27 cellular contexts compared by ENCODE assay signal in genomic region chr7:36682102-36682501, GRCh38. TPM values are rescaled to one million over a fixed set of nuclear protein-coding genes. Genes with fewer than 3 reads are reported as not detected.
A peak's percentile ranks its signal among the peaks of the same experiment; 100 is the strongest.
DNase-seq lines count a peak whose midpoint lies in the region; ATAC-seq and TF ChIP-seq lines count a peak whose summit lies in the region.
"Had no signal": no experiment of that assay in that cellular context is flagged by ENCODE, and none has a peak within 500 bp of the region (broad histone marks: within the 10 kb centered on the region; RNA-seq: fewer than 3 reads in every experiment).

No MANE protein-coding gene starts in this region.

- H3K79me2 ChIP-seq in mammary epithelial cell (ENCODE audit: insufficient read depth, low read length), result no peaks in the 10 kb centered on the region
- no peaks in the 10 kb centered on the region for H3K79me2 ChIP-seq in GM23248 (ENCODE audit: insufficient read depth)

- H3K9me2 ChIP-seq in GM23248 (ENCODE audit: insufficient read depth), result no peaks in the 10 kb centered on the region

- CTCF ChIA-PET in activated CD8-positive, alpha-beta memory T cell treated with anti-CD3 and anti-CD28 coated beads, Interleukin-2, amount 10 ng/mL, durations not matched to agents 7 days and 5 days (lab: Charles Lee), result interaction anchor here (0.7 to 5.6 kb wide), 12 partner anchors 10 to 517 kb away, joined by 3 to 36 read pairs (median 4); partner anchors contain the start of gene AOAH
- CTCF ChIA-PET in mammary epithelial cell (lab: Charles Lee; ENCODE audit: low non-redundant PET), result interaction anchor here (0.6 kb wide), 2 partner anchors 11 to 72 kb away, joined by 3 to 5 read pairs; no protein-coding TSS in a partner anchor

- BruUV-seq in mammary epithelial cell (replicated peaks; lab: Mats Ljungman, UMichigan), result no TSS peak

- peak overlapping the region; percentile 89 for H3K27ac ChIP-seq in mammary epithelial cell (ENCODE audit: insufficient read depth, low read depth, low read length)
- H3K27ac ChIP-seq in GM23248, result no peak overlapping the region
- H3K27ac ChIP-seq: heart right ventricle had no signal

- no peaks in the 10 kb centered on the region for H3F3A ChIP-seq in GM23248 (ENCODE audit: insufficient read depth)

- no peak for ATAC-seq in activated CD8-positive, alpha-beta memory T cell treated with anti-CD3 and anti-CD28 coated beads, Interleukin-2, amount 10 ng/mL, durations not matched to agents 7 days and 5 days
- no peak for ATAC-seq in natural killer cell treated with Interleukin-12 subunit alpha and Interleukin-12 subunit beta and Interleukin-15 and Interleukin-18, amount 100 ng/mL, for 72 hours
- ATAC-seq: activated naive CD4-positive, alpha-beta T cell treated with anti-CD3 and anti-CD28 coated beads, Interleukin-2, amount 50 U/mL, for 72 hours; activated T-helper 17 cell treated with anti-CD3 and anti-CD28 coated beads, Interleukin-2, amount 50 U/mL, for 72 hours; heart right ventricle; left colon; PC-3; Right ventricle myocardium inferior had no signal

- H2AFZ ChIP-seq in mammary epithelial cell (ENCODE audit: low read depth, low read length) (no peak overlapping the region), GM23248 (no peak overlapping the region)

- TF ChIP-seq CTCF in mammary epithelial cell (conservative IDR thresholded peaks at IDR 0.05 in 1 of 2, IDR thresholded peaks at IDR 0.05 in 1 of 2; ENCODE audit: extremely low read depth in 1 of 2, insufficient read depth in 1 of 2, low read depth in 1 of 2, low read length in 2 of 2), result peak in 1 of 2 donors; percentile 21

- H3K9ac ChIP-seq in mammary epithelial cell (ENCODE audit: insufficient read depth, low read length) (no peak overlapping the region), GM23248 (no peak overlapping the region)

- no peak for DNase-seq in activated CD8-positive, alpha-beta memory T cell treated with anti-CD3 and anti-CD28 coated beads, Interleukin-2, amount 10 ng/mL, durations not matched to agents 7 days and 5 days
- DNase-seq in activated CD8-positive, alpha-beta memory T cell treated with anti-CD3 and anti-CD28 coated beads, Interleukin-2, amount 50 U/mL, for 4 hours, result no peak
- DNase-seq in Kasumi-1 (lab: John Stamatoyannopoulos, UW) (peak; percentile 34 to 46), mammary epithelial cell (no peak), NCI-H2227 (lab: John Stamatoyannopoulos, UW; ENCODE audit: unreplicated experiment) (no peak), NCI-H2171 (lab: John Stamatoyannopoulos, UW) (no peak), GM23248 (no peak)
- DNase-seq in natural killer cell treated with Interleukin-12 subunit alpha and Interleukin-12 subunit beta and Interleukin-15 and Interleukin-18, amount 100 ng/mL, for 72 hours (ENCODE audit: low spot score), result no peak
- DNase-seq: ACHN; activated CD4-positive, CD25-positive, alpha-beta regulatory T cell treated with anti-CD3 and anti-CD28 coated beads, Interleukin-2, amount 50 U/mL, for 72 hours; Calu3; effector CD8-positive, alpha-beta T cell; heart right ventricle; left colon; mesenchymal stem cell; NCI-H2029 treated with DMSO at 0.1 percent for 48 hours; occipital lobe; PC-3; small intestine; stimulated activated CD4-positive, alpha-beta T cell treated with anti-CD3 and anti-CD28 coated beads, Interleukin-1b, Interleukin-23, amount 100 ng/mL, for 48 hours; substantia nigra; SW 1271 had no signal

- H3K36me3 Mint-ChIP-seq in activated CD8-positive, alpha-beta memory T cell treated with anti-CD3 and anti-CD28 coated beads, Interleukin-2, amount 10 ng/mL, durations not matched to agents 7 days and 5 days, result peaks cover 36% of the 10 kb centered on the region
- H3K36me3 Mint-ChIP-seq in natural killer cell treated with Interleukin-12 subunit alpha and Interleukin-12 subunit beta and Interleukin-15 and Interleukin-18, amount 100 ng/mL, for 72 hours, result peaks cover 33% of the 10 kb centered on the region

- peak overlapping the region; percentile 50 for H3K27ac Mint-ChIP-seq in activated CD8-positive, alpha-beta memory T cell treated with anti-CD3 and anti-CD28 coated beads, Interleukin-2, amount 10 ng/mL, durations not matched to agents 7 days and 5 days
- H3K27ac Mint-ChIP-seq in natural killer cell treated with Interleukin-12 subunit alpha and Interleukin-12 subunit beta and Interleukin-15 and Interleukin-18, amount 100 ng/mL, for 72 hours, result peak overlapping the region; percentile 90 to 97
- H3K27ac Mint-ChIP-seq: activated T-helper 17 cell treated with anti-CD3 and anti-CD28 coated beads, Interleukin-2, amount 50 U/mL, for 72 hours had no signal

- peaks cover 81% of the 10 kb centered on the region for H3K4me1 Mint-ChIP-seq in activated CD8-positive, alpha-beta memory T cell treated with anti-CD3 and anti-CD28 coated beads, Interleukin-2, amount 10 ng/mL, durations not matched to agents 7 days and 5 days
- peaks cover 75 to 82% of the 10 kb centered on the region in 2 donors for H3K4me1 Mint-ChIP-seq in natural killer cell treated with Interleukin-12 subunit alpha and Interleukin-12 subunit beta and Interleukin-15 and Interleukin-18, amount 100 ng/mL, for 72 hours (ENCODE audit: low read depth in 2 of 2)

- H3K27me3 ChIP-seq in mammary epithelial cell (ENCODE audit: insufficient read depth, low read length), result no peaks in the 10 kb centered on the region
- 0 out of 2 replicates have a peak, but pooled peaks cover 4% of the 10 kb centered on the region for H3K27me3 ChIP-seq in GM23248 (replicated peaks; ENCODE audit: insufficient read depth)
- H3K27me3 ChIP-seq: heart right ventricle had no signal

- intact Hi-C loops in mammary epithelial cell (cut with micrococcal nuclease), result loop anchor here (2.0 to 10.0 kb wide), 5 partner anchors 140 to 515 kb away; no protein-coding TSS in a partner anchor

- H3K4me1 ChIP-seq in mammary epithelial cell (ENCODE audit: insufficient read depth, low read length) (peaks cover 42% of the 10 kb centered on the region), GM23248 (ENCODE audit: insufficient read depth) (no peaks in the 10 kb centered on the region)

- H3K9me3 Mint-ChIP-seq in activated CD8-positive, alpha-beta memory T cell treated with anti-CD3 and anti-CD28 coated beads, Interleukin-2, amount 10 ng/mL, durations not matched to agents 7 days and 5 days (ENCODE audit: low read depth), result no peaks in the 10 kb centered on the region
- peaks cover 2% of the 10 kb centered on the region for H3K9me3 Mint-ChIP-seq in natural killer cell treated with Interleukin-12 subunit alpha and Interleukin-12 subunit beta and Interleukin-15 and Interleukin-18, amount 100 ng/mL, for 72 hours
- H3K9me3 Mint-ChIP-seq: activated naive CD4-positive, alpha-beta T cell treated with anti-CD3 and anti-CD28 coated beads, Interleukin-2, amount 50 U/mL, for 72 hours; activated T-helper 17 cell treated with anti-CD3 and anti-CD28 coated beads, Interleukin-2, amount 50 U/mL, for 72 hours had no signal

- H3K4me2 ChIP-seq in mammary epithelial cell (ENCODE audit: insufficient read depth, low read depth, low read length) (no peak overlapping the region), GM23248 (ENCODE audit: unreplicated experiment) (no peak overlapping the region)

- H3K4me3 ChIP-seq in mammary epithelial cell (replicated peaks in 1 of 3; ENCODE audit: insufficient read depth in 1 of 3, low read depth in 2 of 3, low read length in 3 of 3) (no peak overlapping the region), GM23248 (no peak overlapping the region)
- H3K4me3 ChIP-seq: heart right ventricle had no signal

- in situ Hi-C loops in mammary epithelial cell (cut with MboI; ENCODE audit: low sequenced_read_pairs in 2 of 2), result no loop called here
- in situ Hi-C loops in GM23248 (cut with MboI), result no loop called here

- dilution Hi-C loops in mammary epithelial cell (cut with HindIII; ENCODE audit: low sequenced_read_pairs), result no loop called here

- H3K9me3 ChIP-seq in mammary epithelial cell (replicated peaks; ENCODE audit: insufficient read depth, low read length) (no peaks in the 10 kb centered on the region), GM23248 (ENCODE audit: low read depth) (no peaks in the 10 kb centered on the region)
- H3K9me3 ChIP-seq: heart right ventricle had no signal

- H3K27me3 Mint-ChIP-seq in activated CD8-positive, alpha-beta memory T cell treated with anti-CD3 and anti-CD28 coated beads, Interleukin-2, amount 10 ng/mL, durations not matched to agents 7 days and 5 days, result no peaks in the 10 kb centered on the region
- no peaks in the 10 kb centered on the region for H3K27me3 Mint-ChIP-seq in natural killer cell treated with Interleukin-12 subunit alpha and Interleukin-12 subunit beta and Interleukin-15 and Interleukin-18, amount 100 ng/mL, for 72 hours
- H3K27me3 Mint-ChIP-seq: activated T-helper 17 cell treated with anti-CD3 and anti-CD28 coated beads, Interleukin-2, amount 50 U/mL, for 72 hours had no signal

- H3K4me3 Mint-ChIP-seq in activated CD8-positive, alpha-beta memory T cell treated with anti-CD3 and anti-CD28 coated beads, Interleukin-2, amount 10 ng/mL, durations not matched to agents 7 days and 5 days, result no peak overlapping the region
- H3K4me3 Mint-ChIP-seq in natural killer cell treated with Interleukin-12 subunit alpha and Interleukin-12 subunit beta and Interleukin-15 and Interleukin-18, amount 100 ng/mL, for 72 hours, result peak overlapping the region; percentile 47
- H3K4me3 Mint-ChIP-seq: activated T-helper 17 cell treated with anti-CD3 and anti-CD28 coated beads, Interleukin-2, amount 50 U/mL, for 72 hours had no signal

- no peaks in the 10 kb centered on the region for H4K20me1 ChIP-seq in mammary epithelial cell (ENCODE audit: insufficient read depth, low read length)
- no peaks in the 10 kb centered on the region for H4K20me1 ChIP-seq in GM23248 (ENCODE audit: insufficient read depth)

- WGBS in mammary epithelial cell (ENCODE audit: low coverage, missing lambda C conversion rate), result 100% methylated on average over 2 of the region's 2 CpGs
- 76 to 79% methylated on average over 2 of the region's 2 CpGs for WGBS in GM23248 (ENCODE audit: low coverage in 1 of 2, low lambda C conversion rate in 2 of 2, missing lambda C conversion rate in 2 of 2), 2 experiments

- H3K36me3 ChIP-seq in mammary epithelial cell (ENCODE audit: insufficient read depth, low read length) (no peaks in the 10 kb centered on the region), GM23248 (ENCODE audit: low read depth) (no peaks in the 10 kb centered on the region)

RNA-seq across cellular contexts. Expression of gene AOAH, which starts 42.2 kb away (rescaled TPM):
- 10 to 100 TPM; 44.5 to 48.8 TPM for total RNA-seq in activated CD8-positive, alpha-beta memory T cell treated with anti-CD3 and anti-CD28 coated beads, Interleukin-2, amount 10 ng/mL, durations not matched to agents 7 days and 5 days
- total RNA-seq in mammary epithelial cell, result under 1 TPM in 1 of 2 donors, not detected in 1; 0.33 TPM
- 0.05 TPM for polyA plus RNA-seq in mammary epithelial cell
- not detected for polyA minus RNA-seq in mammary epithelial cell
- total RNA-seq in natural killer cell treated with Interleukin-12 subunit alpha and Interleukin-12 subunit beta and Interleukin-15 and Interleukin-18, amount 100 ng/mL, for 72 hours, result 100 to 1,000 TPM; 108 to 136 TPM
- total RNA-seq in GM23248 (2014; rRNA removed; shearing (Covaris generic)), result not detected in 2 replicates
- not detected in 2 replicates for polyA plus RNA-seq in GM23248 (2016; fragmentation: Nextera tagmentation; extraction: Ambion mirVana)
- total RNA-seq: Calu3, myocyte, PC-3 had no signal
- polyA plus RNA-seq: BJ had no signal

Comparison
In these comparisons a context has a peak if more than half of its experiments do, and no peak if none do; other contexts are left out.
1. DNase-seq: peak in Kasumi-1 (2 of 2); none in activated CD8-positive, alpha-beta memory T cell treated with anti-CD3 and anti-CD28 coated beads, Interleukin-2, amount 10 ng/mL, durations not matched to agents 7 days and 5 days (single experiment), activated CD8-positive, alpha-beta memory T cell treated with anti-CD3 and anti-CD28 coated beads, Interleukin-2, amount 50 U/mL, for 4 hours (single experiment), mammary epithelial cell (single experiment), natural killer cell treated with Interleukin-12 subunit alpha and Interleukin-12 subunit beta and Interleukin-15 and Interleukin-18, amount 100 ng/mL, for 72 hours (single experiment), NCI-H2227 (single experiment), NCI-H2171 (single experiment) and GM23248 (single experiment).
2. RNA of gene AOAH, which starts 42.2 kb away (total RNA-seq): 108 to 136 TPM in natural killer cell treated with Interleukin-12 subunit alpha and Interleukin-12 subunit beta and Interleukin-15 and Interleukin-18, amount 100 ng/mL, for 72 hours and 44.5 to 48.8 TPM in activated CD8-positive, alpha-beta memory T cell treated with anti-CD3 and anti-CD28 coated beads, Interleukin-2, amount 10 ng/mL, durations not matched to agents 7 days and 5 days; 0.33 TPM in mammary epithelial cell and not detected in GM23248; every median in the first group is over 10 times any median in the second.